20 cellular contexts compared by ENCODE assay signal in the genomic region with DNA sequence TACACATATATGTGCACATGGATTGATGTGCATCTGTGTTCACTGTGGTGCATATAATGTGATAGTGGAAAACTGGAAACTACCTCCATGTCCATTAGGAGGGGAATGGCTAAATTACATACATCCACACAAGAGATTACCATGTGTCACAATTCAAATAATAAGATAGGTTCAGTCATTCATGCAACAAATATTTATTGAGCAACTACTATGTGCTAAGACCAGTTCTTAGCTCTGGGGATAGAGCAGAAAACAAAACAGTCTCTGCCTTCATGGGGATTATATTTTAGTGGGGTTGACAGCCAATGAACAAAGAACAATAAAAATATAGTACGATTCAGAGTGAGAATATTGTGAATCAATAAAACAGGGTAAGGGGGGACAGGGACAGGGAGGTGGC.
DNase-seq lines count a peak whose midpoint lies in the region; ATAC-seq, FAIRE-seq and TF ChIP-seq lines count a peak whose summit lies in the region.
"Had no signal": no experiment of that assay in that cellular context is flagged by ENCODE, and none has a peak within 500 bp of the region (broad histone marks: within the 10 kb centered on the region; RNA-seq: fewer than 3 reads in every experiment).

No MANE protein-coding gene starts in this region.

- no peak overlapping the region for H3K9ac ChIP-seq in BLaER1
- no peak overlapping the region for H3K9ac ChIP-seq in GM12878 (ENCODE audit: control insufficient read depth, insufficient read depth, low read length)
- H3K9ac ChIP-seq in mesenchymal stem cell (ENCODE audit: low read length): no peak overlapping the region

- SMC1A ChIA-PET in GM12878 (lab: Charles Lee; ENCODE audit: uncharacterized antibody, unreplicated experiment): interaction anchor here (0.6 to 11.1 kb wide), 19 partner anchors 8 to 214 kb away, joined by 3 to 110 read pairs (median 4); a partner anchor contains a TSS

- H2BK15ac ChIP-seq in mesenchymal stem cell (ENCODE audit: low read depth, poor library complexity, severe bottlenecking): no peak overlapping the region

- H3F3A ChIP-seq in PC-9 (ENCODE audit: insufficient read depth, low read depth): peaks cover 95% of the 10 kb centered on the region

- H3K23ac ChIP-seq in mesenchymal stem cell (ENCODE audit: low read length in 2 of 2): no peak overlapping the region

- H3K79me2 ChIP-seq in PC-9 (ENCODE audit: low read depth) (no peaks in the 10 kb centered on the region), GM12878 (ENCODE audit: control insufficient read depth, insufficient read depth, low read length) (no peaks in the 10 kb centered on the region)

- intact Hi-C loops in PC-9 (cut with micrococcal nuclease; ENCODE audit: unreplicated experiment): no loop called here
- intact Hi-C loops in GM12878 (cut with micrococcal nuclease; ENCODE audit: unreplicated experiment): loop anchor here (1.0 to 5.0 kb wide), 2 partner anchors 46 to 78 kb away; no protein-coding TSS in a partner anchor
- intact Hi-C loops in left ventricle myocardium inferior (cut with micrococcal nuclease): loop anchor here (10.0 kb wide), 1 partner anchor 65 kb away; no protein-coding TSS in a partner anchor

- H3K27me3 ChIP-seq in BLaER1 (no peaks in the 10 kb centered on the region), PC-9 (ENCODE audit: insufficient read depth, low read depth) (no peaks in the 10 kb centered on the region), GM12878 (replicated peaks in 1 of 2; ENCODE audit: control insufficient read depth in 2 of 2, insufficient read depth in 2 of 2, low read length in 1 of 2) (no peaks in the 10 kb centered on the region), left ventricle myocardium inferior (ENCODE audit: low read depth) (no peaks in the 10 kb centered on the region), mesenchymal stem cell (ENCODE audit: control insufficient read depth in 1 of 2, insufficient read depth in 1 of 2, low read length in 2 of 2) (no peaks in the 10 kb centered on the region)
- H3K27me3 ChIP-seq: BLaER1 treated with 17β-estradiol and CSF1 and Interleukin-3, amounts not matched to agents 10 nM and 100 nM had no signal

- no peak overlapping the region for H2BK5ac ChIP-seq in mesenchymal stem cell (ENCODE audit: low read depth, low read length, poor library complexity, severe bottlenecking)

- TF ChIP-seq RAD21 in GM12878 (IDR thresholded peaks at IDR 0.05; ENCODE audit: insufficient read depth, low read depth, low read length): no peak

- no peak overlapping the region for H3K14ac ChIP-seq in mesenchymal stem cell (ENCODE audit: low read length in 2 of 2)

- no peak overlapping the region for H2BK12ac ChIP-seq in mesenchymal stem cell (ENCODE audit: low read length in 2 of 2)

- no peak overlapping the region for H3K18ac ChIP-seq in mesenchymal stem cell (ENCODE audit: low read depth in 1 of 2, low read length in 2 of 2)

- peaks cover 2% of the 10 kb centered on the region; the same call in 1 of the 2 replicates for H3K36me3 ChIP-seq in BLaER1
- peaks cover 24% of the 10 kb centered on the region for H3K36me3 ChIP-seq in PC-9 (ENCODE audit: low read depth)
- H3K36me3 ChIP-seq in GM12878 (ENCODE audit: control insufficient read depth in 2 of 2, insufficient read depth in 2 of 2, low read length in 1 of 2): peaks cover 0 to 3% of the 10 kb centered on the region in 2 experiments; a peak in 1 of 4 replicates
- peaks cover 6% of the 10 kb centered on the region for H3K36me3 ChIP-seq in left ventricle myocardium inferior
- peaks cover 25 to 28% of the 10 kb centered on the region in 2 experiments for H3K36me3 ChIP-seq in mesenchymal stem cell (ENCODE audit: control insufficient read depth in 1 of 2, insufficient read depth in 2 of 2, low read depth in 1 of 2, low read length in 2 of 2)

- POLR2A ChIA-PET in PC-9 (lab: Charles Lee; ENCODE audit: unreplicated experiment) (no interaction called here), GM12878 (lab: Charles Lee) (interaction anchor here (0.8 to 2.6 kb wide), 7 partner anchors 8 to 173 kb away, joined by 3 to 15 read pairs (median 6); no protein-coding TSS in a partner anchor)

- no peak for ATAC-seq in GM12878
- no peak for ATAC-seq in HG02884 (IDR thresholded peaks at IDR 0.05; ENCODE audit: unreplicated experiment)
- ATAC-seq: CD8-positive, alpha-beta T cell; GM23338 had no signal

- H3K4me2 ChIP-seq in BLaER1 (peak overlapping the region; percentile 93), PC-9 (no peak overlapping the region), GM12878 (ENCODE audit: control insufficient read depth, insufficient read depth) (peak overlapping the region; percentile 49; the same call in 1 of the 2 replicates), mesenchymal stem cell (ENCODE audit: low read length, poor library complexity, severe bottlenecking) (no peak overlapping the region)
- H3K4me2 ChIP-seq: GM23338 had no signal

- no peaks in the 10 kb centered on the region for H3K9me2 ChIP-seq in PC-9 (ENCODE audit: insufficient read depth)

- H2AFZ ChIP-seq in PC-9 (no peak overlapping the region), GM12878 (ENCODE audit: control insufficient read depth, low read depth, low read length) (no peak overlapping the region), mesenchymal stem cell (ENCODE audit: low read depth, low read length) (no peak overlapping the region)
- H2AFZ ChIP-seq: GM23338 had no signal

- TF ChIP-seq EP300 in GM12878 (IDR thresholded peaks at IDR 0.05; ENCODE audit: borderline replicate concordance in 1 of 2, control insufficient read depth in 1 of 2, low read depth in 2 of 2, low read length in 2 of 2): no peak

- TF ChIP-seq CTCF in PC-9 (conservative IDR thresholded peaks at IDR 0.05) (no peak), GM12878 (IDR thresholded peaks at IDR 0.05 in 2 of 3, conservative IDR thresholded peaks at IDR 0.05 in 1 of 3; ENCODE audit: control insufficient read depth in 2 of 3, extremely low read depth in 1 of 3, insufficient read depth in 1 of 3, low read depth in 3 of 3, low read length in 3 of 3) (no peak), left ventricle myocardium inferior (IDR thresholded peaks at IDR 0.05; ENCODE audit: borderline replicate concordance) (no peak), GM13977 (IDR thresholded peaks at IDR 0.05; ENCODE audit: extremely low read depth, insufficient read depth, missing control alignments) (no peak)

- H3K79me1 ChIP-seq in mesenchymal stem cell (replicated peaks; ENCODE audit: low read length, poor library complexity, severe bottlenecking): peaks cover 13% of the 10 kb centered on the region

- H3K4ac ChIP-seq in mesenchymal stem cell (ENCODE audit: low read depth in 1 of 2, low read length in 2 of 2): no peak overlapping the region

- 0 out of 2 replicates have a peak, but pooled peaks cover 6% of the 10 kb centered on the region for H4K20me1 ChIP-seq in BLaER1
- no peaks in the 10 kb centered on the region; the same call in 1 of the 2 replicates for H4K20me1 ChIP-seq in PC-9 (ENCODE audit: insufficient read depth)
- H4K20me1 ChIP-seq in GM12878 (ENCODE audit: control insufficient read depth, insufficient read depth): no peaks in the 10 kb centered on the region

- in situ Hi-C loops in GM12878 (cut with MboI): no loop called here
- in situ Hi-C loops in GM13977 (cut with MboI; ENCODE audit: low pct_unique_long_range_greater_than_20kb, low sequenced_read_pairs, unreplicated experiment): no loop called here

- CTCF ChIA-PET in PC-9 (lab: Charles Lee): no interaction called here
- CTCF ChIA-PET in GM12878 (lab: Yijun Ruan, JAX): interaction anchor here (0.6 to 2.2 kb wide), 11 partner anchors 9 to 217 kb away, joined by 3 to 22 read pairs (median 5); no protein-coding TSS in a partner anchor

- RAD21 ChIA-PET in GM12878 (lab: Charles Lee; ENCODE audit: unreplicated experiment): interaction anchor here (0.8 to 3.0 kb wide), 10 partner anchors 9 to 172 kb away, joined by 3 to 53 read pairs (median 8); no protein-coding TSS in a partner anchor

- no peak overlapping the region for H2BK120ac ChIP-seq in mesenchymal stem cell (ENCODE audit: low read depth, low read length)

- no peak overlapping the region for H2AK5ac ChIP-seq in mesenchymal stem cell (ENCODE audit: low read length, severe bottlenecking)

- H3K4me3 ChIP-seq in BLaER1 (no peak overlapping the region), PC-9 (no peak overlapping the region), GM12878 (no peak overlapping the region), left ventricle myocardium inferior (no peak overlapping the region), mesenchymal stem cell (ENCODE audit: insufficient read depth in 1 of 2, low read depth in 1 of 2, low read length in 2 of 2) (no peak overlapping the region)
- H3K4me3 ChIP-seq: BLaER1 treated with 17β-estradiol and CSF1 and Interleukin-3, amounts not matched to agents 10 nM and 100 nM; GM23338 had no signal

- H3K4me1 ChIP-seq in BLaER1 (peaks cover 90% of the 10 kb centered on the region), PC-9 (replicated peaks; ENCODE audit: insufficient read depth) (peaks cover 35% of the 10 kb centered on the region), GM12878 (ENCODE audit: control insufficient read depth, insufficient read depth, low read length) (peaks cover 63% of the 10 kb centered on the region), left ventricle myocardium inferior (peaks cover 27% of the 10 kb centered on the region), mesenchymal stem cell (ENCODE audit: control insufficient read depth, insufficient read depth, low read depth, low read length) (no peaks in the 10 kb centered on the region)

- H4K91ac ChIP-seq in mesenchymal stem cell (ENCODE audit: low read length): no peak overlapping the region

- H3K9me3 ChIP-seq in BLaER1 (peaks cover 9% of the 10 kb centered on the region), PC-9 (ENCODE audit: insufficient read depth, low read depth) (no peaks in the 10 kb centered on the region), GM12878 (replicated peaks; ENCODE audit: control insufficient read depth, insufficient read depth, low read length) (peaks cover 3% of the 10 kb centered on the region; the same call in 2 of the 3 replicates), left ventricle myocardium inferior (replicated peaks) (peaks cover 10% of the 10 kb centered on the region), mesenchymal stem cell (ENCODE audit: control insufficient read depth, low read length) (peaks cover 5% of the 10 kb centered on the region)

- DNase-seq in HTR-8/SVneo (ENCODE audit: insufficient read length, low spot score) (no peak), PC-9 (no peak), GM12878 (ENCODE audit: low read depth, low spot score) (no peak), left ventricle myocardium inferior (no peak), mesenchymal stem cell (no peak), GM13977 (ENCODE audit: low spot score) (no peak)
- DNase-seq: 8988T; Calu3; CD8-positive, alpha-beta T cell; DMS79 treated with DMSO at 0.1 percent for 48 hours; EL; HCEC 1CT; IMR-90; KBM-7 had no signal

- FAIRE-seq in HTR-8/SVneo (lab: Jason Lieb, UNC) (peak; percentile 80), GM12878 (lab: Jason Lieb, UNC) (no peak)
- FAIRE-seq: GM12891, H54 had no signal

- TF ChIP-seq POLR2A in GM12878 (IDR thresholded peaks at IDR 0.05; ENCODE audit: low read depth, low read length): no peak

- WGBS in GM12878 (ENCODE audit: insufficient coverage, insufficient replicate concordance, low lambda C conversion rate, missing lambda C conversion rate): 100% methylated on average over 1 of the region's 1 CpG
- 96% methylated on average over 1 of the region's 1 CpG for WGBS in mesenchymal stem cell

- no peak overlapping the region for H3K27ac ChIP-seq in BLaER1
- peak overlapping the region; percentile 30; the same call in 1 of the 2 replicates for H3K27ac ChIP-seq in PC-9
- peak overlapping the region; percentile 65 for H3K27ac ChIP-seq in GM12878 (ENCODE audit: control insufficient read depth, insufficient read depth)
- H3K27ac ChIP-seq in left ventricle myocardium inferior (replicated peaks): no peak overlapping the region
- no peak overlapping the region for H3K27ac ChIP-seq in mesenchymal stem cell (ENCODE audit: low read length, poor library complexity, severe bottlenecking)

- BruUV-seq in PC-9 (replicated peaks; lab: Mats Ljungman, UMichigan) (no TSS peak), GM12878 (replicated peaks; lab: Mats Ljungman, UMichigan) (no TSS peak)

- no peak overlapping the region for H4K8ac ChIP-seq in mesenchymal stem cell (ENCODE audit: low read length)

Comparison
In these comparisons a context has a peak if more than half of its experiments do, and no peak if none do; other contexts are left out.
1. H3K27ac ChIP-seq: peak in PC-9 (single experiment) and GM12878 (single experiment); none in BLaER1 (single experiment), left ventricle myocardium inferior (single experiment) and mesenchymal stem cell (single experiment).
2. H3K4me2 ChIP-seq: peak in BLaER1 (single experiment) and GM12878 (single experiment); none in PC-9 (single experiment) and mesenchymal stem cell (single experiment).